1 cellular context compared by ENCODE assay signal in genomic region chr20:2872304-2873009, GRCh38.
TF ChIP-seq lines count a peak whose summit lies in the region.

No MANE protein-coding gene starts in this region.

TF ChIP-seq in HEK293, 187 proteins besides CTCF, POLR2A, EP300 and RAD21 (continued from another document):
- TF ChIP-seq ZSCAN18 (tag by site-specific recombination; IDR thresholded peaks at IDR 0.05) (no peak), ZNF366 (tag by site-specific recombination; conservative IDR thresholded peaks at IDR 0.05) (no peak), ZBTB1 (tag by site-specific recombination; IDR thresholded peaks at IDR 0.05) (no peak), ZNF837 (tag by site-specific recombination; IDR thresholded peaks at IDR 0.05) (no peak), ZNF223 (tag by site-specific recombination; IDR thresholded peaks at IDR 0.05) (no peak), ZNF549 (tag by site-specific recombination; IDR thresholded peaks at IDR 0.05) (no peak), ATF2 (tag by site-specific recombination; IDR thresholded peaks at IDR 0.05; ENCODE audit: low read depth) (no peak), ZNF10 (tag by site-specific recombination; IDR thresholded peaks at IDR 0.05) (no peak), ZNF140 (tag by site-specific recombination; IDR thresholded peaks at IDR 0.05) (no peak), ZFP37 (tag by site-specific recombination; IDR thresholded peaks at IDR 0.05) (no peak), INSM2 (tag by site-specific recombination; IDR thresholded peaks at IDR 0.05) (no peak), ZNF350 (tag by site-specific recombination; IDR thresholded peaks at IDR 0.05) (no peak), AEBP2 (tag by site-specific recombination; IDR thresholded peaks at IDR 0.05; ENCODE audit: borderline replicate concordance) (no peak), ZNF133 (tag by site-specific recombination; IDR thresholded peaks at IDR 0.05) (no peak), TSHZ1 (tag by site-specific recombination; IDR thresholded peaks at IDR 0.05; ENCODE audit: borderline replicate concordance) (no peak), ZNF398 (tag by site-specific recombination; IDR thresholded peaks at IDR 0.05) (peak; percentile 45; the same call in 1 of the 2 replicates), GFI1B (tag by site-specific recombination; IDR thresholded peaks at IDR 0.05) (no peak), ZNF362 (tag by site-specific recombination; IDR thresholded peaks at IDR 0.05) (no peak), PRDM6 (tag by site-specific recombination; IDR thresholded peaks at IDR 0.05) (no peak), BCL11A (tag by site-specific recombination; IDR thresholded peaks at IDR 0.05; ENCODE audit: low read depth) (no peak), ZSCAN23 (tag by site-specific recombination; IDR thresholded peaks at IDR 0.05) (no peak), ZNF311 (tag by site-specific recombination; IDR thresholded peaks at IDR 0.05; ENCODE audit: borderline replicate concordance) (no peak), HOXC10 (CRISPR knock-in tag; IDR thresholded peaks at IDR 0.05) (no peak), ZNF214 (tag by site-specific recombination; IDR thresholded peaks at IDR 0.05; ENCODE audit: borderline replicate concordance) (no peak), ZBTB8A (tag by site-specific recombination; IDR thresholded peaks at IDR 0.05) (no peak), MYNN (tag by site-specific recombination; IDR thresholded peaks at IDR 0.05; ENCODE audit: borderline replicate concordance) (no peak), PRDM10 (tag by site-specific recombination; IDR thresholded peaks at IDR 0.05) (peak; percentile 69; the same call in 1 of the 2 replicates), ZNF513 (tag by site-specific recombination; IDR thresholded peaks at IDR 0.05) (no peak), ZBTB20 (tag by site-specific recombination; IDR thresholded peaks at IDR 0.05) (peak; percentile 90), ZNF274 (IDR thresholded peaks at IDR 0.05; ENCODE audit: low read length) (no peak), ZNF274 (tag by site-specific recombination; IDR thresholded peaks at IDR 0.05; ENCODE audit: borderline replicate concordance) (no peak), ZNF776 (tag by site-specific recombination; IDR thresholded peaks at IDR 0.05; ENCODE audit: borderline replicate concordance) (no peak)
